In the genomic region with DNA sequence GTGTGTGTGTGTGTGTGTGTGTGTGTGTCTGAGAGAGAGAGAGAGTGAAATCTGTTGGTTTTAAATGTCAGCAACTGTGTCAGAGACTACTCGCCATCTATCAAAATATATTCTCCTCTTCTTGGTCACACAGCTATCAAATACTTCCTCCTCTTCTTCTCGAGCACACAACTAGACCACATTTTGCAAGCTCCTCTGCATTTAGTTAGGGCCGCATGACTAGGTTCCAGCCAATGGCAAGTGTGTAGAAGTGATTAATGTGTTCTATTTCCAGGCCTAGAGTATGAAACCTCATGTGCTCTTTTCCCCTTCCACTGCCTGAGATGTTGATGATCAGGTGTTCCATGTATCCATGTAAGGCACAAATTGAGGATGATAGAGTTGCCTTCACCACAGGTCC, we compare ENCODE assay signal across 21 cellular contexts.
"Had no signal": no experiment of that assay in that cellular context is flagged by ENCODE, and none has a peak within 500 bp of the region (broad histone marks: within the 10 kb centered on the region; RNA-seq: fewer than 3 reads in every experiment).

No MANE protein-coding gene starts in this region.

- H3K27ac Mint-ChIP-seq: mesothelial cell of epicardium; natural killer cell treated with Interleukin-12 subunit alpha and Interleukin-12 subunit beta and Interleukin-15 and Interleukin-18, amount 100 ng/mL, for 72 hours; neural progenitor cell; progenitor cell of endocrine pancreas; type B pancreatic cell had no signal

- FAIRE-seq: endometrium, pancreas, small intestine, urothelium cell line had no signal

- DNase-seq: effector memory CD4-positive, alpha-beta T cell; glutamatergic neuron; islet precursor cell; nucleus accumbens; pancreas; right cardiac atrium; small intestine; stimulated activated CD4-positive, alpha-beta T cell treated with anti-CD3 and anti-CD28 coated beads, Interleukin-12 subunit alpha, Interleukin-12 subunit beta, amount 100 ng/mL, for 4 hours; stimulated activated naive CD8-positive, alpha-beta T cell treated with anti-CD3 and anti-CD28 coated beads, Interleukin-15, Interleukin-2, amounts not matched to agents 100 U/mL and 50 U/mL, for 24 hours; thyroid gland had no signal

- H3K4me1 Mint-ChIP-seq: mesothelial cell of epicardium, neural progenitor cell had no signal

- H3K36me3 ChIP-seq: gastroesophageal sphincter, neural progenitor cell, pancreas, suprapubic skin, thyroid gland had no signal

- H3K27ac ChIP-seq: gastroesophageal sphincter, neural progenitor cell, pancreas, suprapubic skin, thyroid gland had no signal

- H3K36me3 Mint-ChIP-seq: mesothelial cell of epicardium; natural killer cell treated with Interleukin-12 subunit alpha and Interleukin-12 subunit beta and Interleukin-15 and Interleukin-18, amount 100 ng/mL, for 72 hours; type B pancreatic cell had no signal

- H3K4me3 ChIP-seq: gastroesophageal sphincter, neural progenitor cell, pancreas, suprapubic skin, thyroid gland had no signal

- H3K27me3 Mint-ChIP-seq: progenitor cell of endocrine pancreas, type B pancreatic cell had no signal

- ATAC-seq: esophagus mucosa; gastroesophageal sphincter; left lobe of liver; natural killer cell treated with Interleukin-12 subunit alpha and Interleukin-12 subunit beta and Interleukin-15 and Interleukin-18, amount 100 ng/mL, for 72 hours; pancreas; right cardiac atrium; stimulated activated naive CD8-positive, alpha-beta T cell treated with anti-CD3 and anti-CD28 coated beads, Interleukin-15, Interleukin-2, amounts not matched to agents 100 U/mL and 50 U/mL, for 24 hours had no signal

- H3K4me3 Mint-ChIP-seq: mesothelial cell of epicardium; natural killer cell treated with Interleukin-12 subunit alpha and Interleukin-12 subunit beta and Interleukin-15 and Interleukin-18, amount 100 ng/mL, for 72 hours; neural progenitor cell; type B pancreatic cell had no signal

- H3K27me3 ChIP-seq: gastroesophageal sphincter, neural progenitor cell, pancreas, suprapubic skin, thyroid gland had no signal
